10 cellular contexts compared by ENCODE assay signal in the genomic region with DNA sequence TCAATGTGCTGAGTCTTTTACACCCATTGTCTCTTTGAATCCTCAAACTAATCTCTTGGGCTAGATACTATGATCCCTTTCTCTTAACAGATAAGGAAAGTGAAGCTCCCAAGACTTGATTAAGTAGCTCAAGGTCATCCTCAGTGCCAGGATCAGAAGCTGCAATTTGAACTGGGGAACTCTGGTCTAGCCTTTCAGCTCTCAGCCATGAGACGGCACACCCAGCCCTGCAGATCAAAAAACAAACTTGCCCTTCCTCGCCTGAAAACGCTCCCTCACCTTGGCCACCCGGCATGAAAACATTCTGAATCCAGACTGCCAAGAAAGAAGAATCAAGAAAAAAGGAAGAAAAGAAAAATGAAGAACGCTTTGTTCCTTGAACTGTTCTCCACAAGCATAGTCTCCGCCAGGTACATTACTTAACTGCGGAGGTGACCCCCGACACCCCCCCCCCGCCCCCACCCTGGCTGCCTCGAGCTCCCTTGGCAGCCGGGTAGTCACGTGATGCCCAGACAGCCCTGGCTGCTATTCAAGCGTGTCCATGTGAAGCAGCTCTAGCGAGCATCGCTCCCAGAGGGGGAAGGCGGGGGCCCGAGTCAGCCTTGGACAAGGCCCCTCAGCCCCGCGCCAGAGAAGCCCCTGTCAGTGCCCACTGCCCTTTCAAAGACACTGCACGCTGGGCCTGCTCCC.
DNase-seq lines count a peak whose midpoint lies in the region; ATAC-seq lines count a peak whose summit lies in the region.
"Had no signal": no experiment of that assay in that cellular context is flagged by ENCODE, and none has a peak within 500 bp of the region (broad histone marks: within the 10 kb centered on the region; RNA-seq: fewer than 3 reads in every experiment).

No MANE protein-coding gene starts in this region.

- H3K27ac ChIP-seq in substantia nigra (ENCODE audit: low read depth, low read length, poor library complexity, severe bottlenecking), result no peak overlapping the region
- H3K27ac ChIP-seq: PC-9 had no signal

- intact Hi-C loops in left colon (cut with DNase I, micrococcal nuclease), result no loop called here
- intact Hi-C loops in activated CD4-positive, alpha-beta T cell treated with anti-CD3 and anti-CD28 coated beads, Interleukin-2, amount 10 ng/mL, durations not matched to agents 24 days and 14 days (cut with micrococcal nuclease), result no loop called here

- no peak overlapping the region for H3K27ac Mint-ChIP-seq in activated CD4-positive, alpha-beta T cell treated with anti-CD3 and anti-CD28 coated beads, Interleukin-2, amount 10 ng/mL, durations not matched to agents 24 days and 14 days

- H3K4me3 Mint-ChIP-seq in activated CD4-positive, alpha-beta T cell treated with anti-CD3 and anti-CD28 coated beads, Interleukin-2, amount 10 ng/mL, durations not matched to agents 24 days and 14 days, result no peak overlapping the region

- H3K27me3 Mint-ChIP-seq in activated CD4-positive, alpha-beta T cell treated with anti-CD3 and anti-CD28 coated beads, Interleukin-2, amount 10 ng/mL, durations not matched to agents 24 days and 14 days, result no peaks in the 10 kb centered on the region

- no peaks in the 10 kb centered on the region for H3K36me3 Mint-ChIP-seq in activated CD4-positive, alpha-beta T cell treated with anti-CD3 and anti-CD28 coated beads, Interleukin-2, amount 10 ng/mL, durations not matched to agents 24 days and 14 days (ENCODE audit: low read depth)

- peak; percentile 68 for DNase-seq in NCI-H1092 treated with DMSO at 0.1 percent for 48 hours (lab: John Stamatoyannopoulos, UW)
- peak; percentile 82 for DNase-seq in astrocyte of the hippocampus (ENCODE audit: low read depth, low spot score)
- DNase-seq in left colon, result peak; percentile 15 to 39
- peak in 38 of 49 donors; percentile 8 to 68 (median 40) for DNase-seq in substantia nigra (lab: John Stamatoyannopoulos, UW)
- DNase-seq in activated CD4-positive, alpha-beta T cell treated with anti-CD3 and anti-CD28 coated beads, Interleukin-2, amount 10 ng/mL, durations not matched to agents 24 days and 14 days, result no peak
- no peak for DNase-seq in NCI-H187 treated with DMSO at 0.1 percent for 48 hours (lab: John Stamatoyannopoulos, UW)
- no peak for DNase-seq in NCI-H2081 treated with DMSO at 0.1 percent for 48 hours (lab: John Stamatoyannopoulos, UW)
- DNase-seq: activated naive CD4-positive, alpha-beta T cell treated with anti-CD3 and anti-CD28 coated beads, Interleukin-2, amount 50 U/mL, for 16 hours had no signal

- ATAC-seq in left colon (no peak), GM21619 (IDR thresholded peaks at IDR 0.05; ENCODE audit: unreplicated experiment) (no peak)

- H3K9me3 Mint-ChIP-seq in activated CD4-positive, alpha-beta T cell treated with anti-CD3 and anti-CD28 coated beads, Interleukin-2, amount 10 ng/mL, durations not matched to agents 24 days and 14 days, result peaks cover 10% of the 10 kb centered on the region

- H3K4me1 Mint-ChIP-seq in activated CD4-positive, alpha-beta T cell treated with anti-CD3 and anti-CD28 coated beads, Interleukin-2, amount 10 ng/mL, durations not matched to agents 24 days and 14 days, result peaks cover 3% of the 10 kb centered on the region

Comparison
In these comparisons a context has a peak if more than half of its experiments do, and no peak if none do; other contexts are left out.
1. DNase-seq: peak in NCI-H1092 treated with DMSO at 0.1 percent for 48 hours (single experiment), astrocyte of the hippocampus (single experiment), left colon (2 of 2) and substantia nigra (38 of 49); none in activated CD4-positive, alpha-beta T cell treated with anti-CD3 and anti-CD28 coated beads, Interleukin-2, amount 10 ng/mL, durations not matched to agents 24 days and 14 days (single experiment), NCI-H187 treated with DMSO at 0.1 percent for 48 hours (single experiment) and NCI-H2081 treated with DMSO at 0.1 percent for 48 hours (single experiment).